Comparison of ENCODE assay signal across 20 cellular contexts in the genomic region with DNA sequence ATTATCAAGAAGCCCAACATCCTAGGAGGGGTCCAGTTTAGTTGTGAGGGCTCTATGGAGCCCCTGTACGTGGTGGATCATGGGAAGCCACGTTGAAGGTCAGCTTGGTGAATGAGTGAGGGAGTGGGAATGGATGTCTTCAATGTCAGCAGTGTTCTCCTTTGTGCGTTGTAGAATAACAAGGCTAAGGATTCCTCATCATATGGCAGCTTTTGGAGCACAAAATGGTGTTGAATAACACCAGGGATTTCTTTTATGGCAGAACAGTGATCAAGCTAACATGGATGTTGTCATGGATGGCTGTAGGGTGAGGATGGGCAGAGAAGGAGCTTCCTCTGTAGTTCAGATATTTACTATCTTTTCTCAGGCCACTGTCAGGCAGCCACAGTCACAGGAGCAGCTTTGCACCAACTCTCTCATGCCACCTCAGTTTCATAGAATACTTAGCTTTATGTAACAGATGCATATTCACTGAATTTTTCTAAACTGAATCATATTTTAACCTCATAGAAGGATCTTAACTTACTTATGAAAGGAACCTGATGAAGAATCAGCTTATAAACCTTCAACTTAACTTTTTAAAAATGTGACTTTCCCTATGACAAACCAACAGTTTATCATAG.
DNase-seq lines count a peak whose midpoint lies in the region; ATAC-seq, FAIRE-seq and TF ChIP-seq lines count a peak whose summit lies in the region.
"Had no signal": no experiment of that assay in that cellular context is flagged by ENCODE, and none has a peak within 500 bp of the region (broad histone marks: within the 10 kb centered on the region; RNA-seq: fewer than 3 reads in every experiment).

No MANE protein-coding gene starts in this region.

- H3K27me3 ChIP-seq in RWPE2 (ENCODE audit: insufficient read depth, poor library complexity, severe bottlenecking) (no peaks in the 10 kb centered on the region), H1 (replicated peaks in 1 of 4; ENCODE audit: control insufficient read depth in 3 of 4, extremely low read depth in 1 of 4, insufficient read depth in 3 of 4, low read length in 3 of 4) (no peaks in the 10 kb centered on the region), mesenchymal stem cell (ENCODE audit: control insufficient read depth in 1 of 2, insufficient read depth in 1 of 2, low read length in 2 of 2) (no peaks in the 10 kb centered on the region)
- H3K27me3 ChIP-seq: BE2C had no signal

- 0 out of 2 replicates have a peak, but pooled peaks cover 5% of the 10 kb centered on the region for H3K36me3 ChIP-seq in RWPE2 (ENCODE audit: low read depth)
- no peaks in the 10 kb centered on the region for H3K36me3 ChIP-seq in H1 (ENCODE audit: control insufficient read depth in 2 of 4, insufficient read depth in 4 of 4, low read length in 3 of 4)
- H3K36me3 ChIP-seq in mesenchymal stem cell (ENCODE audit: control insufficient read depth in 1 of 2, insufficient read depth in 2 of 2, low read depth in 1 of 2, low read length in 2 of 2): peaks cover 0 to 78% of the 10 kb centered on the region in 2 experiments

- H4K91ac ChIP-seq in H1 (replicated peaks; ENCODE audit: insufficient read length, low read length) (peak overlapping the region; percentile 56), mesenchymal stem cell (ENCODE audit: low read length) (no peak overlapping the region)

- no peaks in the 10 kb centered on the region for H3K23me2 ChIP-seq in H1 (ENCODE audit: low read depth, low read length)

- H3K9ac ChIP-seq in H1 (replicated peaks in 1 of 4; ENCODE audit: extremely low read depth in 1 of 4, low read depth in 3 of 4, low read length in 3 of 4) (no peak overlapping the region), mesenchymal stem cell (ENCODE audit: low read length) (no peak overlapping the region)

- H2BK20ac ChIP-seq in H1 (ENCODE audit: low read length): no peak overlapping the region

- no peaks in the 10 kb centered on the region for H3K79me2 ChIP-seq in H1 (ENCODE audit: control insufficient read depth in 1 of 2, insufficient read depth in 2 of 2, low read length in 2 of 2)

- H3K27ac ChIP-seq in RWPE2 (ENCODE audit: poor library complexity, severe bottlenecking): peak overlapping the region; percentile 6
- H3K27ac ChIP-seq in H1 (ENCODE audit: low read depth, low read length): no peak overlapping the region
- no peak overlapping the region for H3K27ac ChIP-seq in mesenchymal stem cell (ENCODE audit: low read length, poor library complexity, severe bottlenecking)

- no peaks in the 10 kb centered on the region for H3K27me3 Mint-ChIP-seq in activated T-cell treated with anti-CD3 and anti-CD28 coated beads, Interleukin-2, amount 50 U/mL, for 72 hours (ENCODE audit: low read depth)
- H3K27me3 Mint-ChIP-seq in type B pancreatic cell: no peaks in the 10 kb centered on the region

- no peak overlapping the region for H3K18ac ChIP-seq in H1 (ENCODE audit: extremely low read depth, low read length)
- no peak overlapping the region for H3K18ac ChIP-seq in mesenchymal stem cell (ENCODE audit: low read depth in 1 of 2, low read length in 2 of 2)

- DNase-seq in activated T-cell treated with anti-CD3 and anti-CD28 coated beads, Interleukin-2, amount 50 U/mL, for 72 hours: no peak
- DNase-seq in activated T-cell treated with anti-CD3 and anti-CD28 coated beads, Interleukin-2, amount 50 U/mL, for 1 hour: no peak
- DNase-seq in RWPE2 (ENCODE audit: low spot score) (no peak), H1 (ENCODE audit: low read depth in 1 of 2, low spot score in 2 of 2) (peak in 1 of 2 experiments; percentile 8), type B pancreatic cell (ENCODE audit: extremely low spot score, unreplicated experiment) (no peak), mesenchymal stem cell (no peak), nucleus accumbens (lab: John Stamatoyannopoulos, UW) (no peak), RKO (ENCODE audit: low spot score) (no peak)
- DNase-seq: BE2C; CD4-positive, CD25-positive, alpha-beta regulatory T cell; COR-L47; H7; NCI-H1417 treated with DMSO at 0.1 percent for 48 hours; NCI-H1930; NCI-H345; NCI-H524 treated with DMSO at 0.1 percent for 48 hours; RPMI8226; SIG-M5 had no signal

- H2AK5ac ChIP-seq in H1 (ENCODE audit: low read depth, low read length) (no peak overlapping the region), mesenchymal stem cell (ENCODE audit: low read length, severe bottlenecking) (no peak overlapping the region)

- H3K4me1 ChIP-seq in RWPE2 (ENCODE audit: insufficient read depth, poor library complexity, severe bottlenecking): peaks cover 29% of the 10 kb centered on the region
- H3K4me1 ChIP-seq in H1 (replicated peaks in 1 of 4; ENCODE audit: control insufficient read depth in 3 of 4, insufficient read depth in 4 of 4, low read length in 3 of 4): peaks cover 6 to 14% (median 9%) of the 10 kb centered on the region in 4 experiments
- H3K4me1 ChIP-seq in mesenchymal stem cell (ENCODE audit: control insufficient read depth, insufficient read depth, low read depth, low read length): peaks cover 6% of the 10 kb centered on the region

- peak overlapping the region; percentile 91 for H3K27ac Mint-ChIP-seq in activated T-cell treated with anti-CD3 and anti-CD28 coated beads, Interleukin-2, amount 50 U/mL, for 72 hours
- H3K27ac Mint-ChIP-seq in type B pancreatic cell: peak overlapping the region; percentile 42
- H3K27ac Mint-ChIP-seq: CD4-positive, CD25-positive, alpha-beta regulatory T cell had no signal

- peak overlapping the region in 1 of 2 donors; percentile 24 for H3K4me3 Mint-ChIP-seq in activated T-cell treated with anti-CD3 and anti-CD28 coated beads, Interleukin-2, amount 50 U/mL, for 72 hours
- H3K4me3 Mint-ChIP-seq in type B pancreatic cell: no peak overlapping the region
- H3K4me3 Mint-ChIP-seq: CD4-positive, CD25-positive, alpha-beta regulatory T cell had no signal

- 0 out of 2 replicates have a peak overlapping the region, but pooled peaks have one; percentile 12 for H2BK15ac ChIP-seq in H1 (ENCODE audit: low read length)
- no peak overlapping the region for H2BK15ac ChIP-seq in mesenchymal stem cell (ENCODE audit: low read depth, poor library complexity, severe bottlenecking)

- H2BK120ac ChIP-seq in H1 (replicated peaks; ENCODE audit: low read depth, low read length) (no peak overlapping the region), mesenchymal stem cell (ENCODE audit: low read depth, low read length) (no peak overlapping the region)

- no peak overlapping the region for H4K5ac ChIP-seq in H1 (ENCODE audit: insufficient read length, low read depth, low read length)

- H3K4me3 ChIP-seq in RWPE2 (ENCODE audit: severe bottlenecking) (no peak overlapping the region), H1 (ENCODE audit: extremely low read depth in 1 of 4, insufficient read depth in 2 of 4, low read depth in 3 of 4, low read length in 4 of 4) (no peak overlapping the region), mesenchymal stem cell (ENCODE audit: insufficient read depth in 1 of 2, low read depth in 1 of 2, low read length in 2 of 2) (no peak overlapping the region)

- POLR2A ChIA-PET in H1 (lab: Charles Lee; ENCODE audit: partially characterized antibody): interaction anchor here (0.9 kb wide), 1 partner anchor 441 kb away, joined by 3 read pairs; no protein-coding TSS in a partner anchor

- H3K4me2 ChIP-seq in H1 (ENCODE audit: insufficient read depth in 1 of 2, low read depth in 2 of 2, low read length in 2 of 2): no peak overlapping the region
- no peak overlapping the region for H3K4me2 ChIP-seq in mesenchymal stem cell (ENCODE audit: low read length, poor library complexity, severe bottlenecking)

- TF ChIP-seq EP300 in H1 (IDR thresholded peaks at IDR 0.05; ENCODE audit: borderline replicate concordance in 1 of 2, low read depth in 2 of 2, low read length in 2 of 2): no peak

- CTCF ChIA-PET in H1 (lab: Charles Lee; ENCODE audit: partially characterized antibody): interaction anchor here (0.6 to 2.1 kb wide), 21 partner anchors 10 to 451 kb away, joined by 3 to 11 read pairs (median 3); no protein-coding TSS in a partner anchor

- no peak overlapping the region for H3K4ac ChIP-seq in H1 (replicated peaks; ENCODE audit: insufficient read length, low read depth, low read length)
- H3K4ac ChIP-seq in mesenchymal stem cell (ENCODE audit: low read depth in 1 of 2, low read length in 2 of 2): no peak overlapping the region

- no peaks in the 10 kb centered on the region for H3K9me3 Mint-ChIP-seq in activated T-cell treated with anti-CD3 and anti-CD28 coated beads, Interleukin-2, amount 50 U/mL, for 72 hours
- peaks cover 5% of the 10 kb centered on the region for H3K9me3 Mint-ChIP-seq in type B pancreatic cell
- H3K9me3 Mint-ChIP-seq: CD4-positive, CD25-positive, alpha-beta regulatory T cell had no signal

- ATAC-seq in activated T-cell treated with anti-CD3 and anti-CD28 coated beads, Interleukin-2, amount 50 U/mL, for 72 hours (replicated peaks in 1 of 2): peak in 1 of 2 donors; percentile 74
- no peak for ATAC-seq in RWPE2 (ENCODE audit: low read depth)

- no peaks in the 10 kb centered on the region for H3K9me3 ChIP-seq in RWPE2 (ENCODE audit: severe bottlenecking)
- H3K9me3 ChIP-seq in H1 (ENCODE audit: insufficient read depth in 2 of 2, low read depth in 1 of 2, low read length in 1 of 2): no peaks in the 10 kb centered on the region
- no peaks in the 10 kb centered on the region for H3K9me3 ChIP-seq in mesenchymal stem cell (ENCODE audit: control insufficient read depth, low read length)
- H3K9me3 ChIP-seq: BE2C had no signal

- no peak for FAIRE-seq in H1 (lab: Jason Lieb, UNC)
- FAIRE-seq: GM12892, GM18507 had no signal

- H4K20me1 ChIP-seq in H1 (replicated peaks in 1 of 2; ENCODE audit: control insufficient read depth in 1 of 2, insufficient read depth in 2 of 2, low read length in 2 of 2): no peaks in the 10 kb centered on the region

- H3K79me1 ChIP-seq in H1 (ENCODE audit: low read depth, low read length) (no peaks in the 10 kb centered on the region), mesenchymal stem cell (replicated peaks; ENCODE audit: low read length, poor library complexity, severe bottlenecking) (no peaks in the 10 kb centered on the region)

- H2BK12ac ChIP-seq in H1 (ENCODE audit: low read depth, low read length) (peak overlapping the region; percentile 52; the same call in 1 of the 2 replicates), mesenchymal stem cell (ENCODE audit: low read length in 2 of 2) (peak overlapping the region in 1 of 2 experiments; percentile 29)

- H3K4me1 Mint-ChIP-seq in activated T-cell treated with anti-CD3 and anti-CD28 coated beads, Interleukin-2, amount 50 U/mL, for 72 hours (ENCODE audit: low read depth): peaks cover 19% of the 10 kb centered on the region
- H3K4me1 Mint-ChIP-seq in type B pancreatic cell (ENCODE audit: unreplicated experiment): peaks cover 19% of the 10 kb centered on the region

- peaks cover 1 to 8% of the 10 kb centered on the region in 2 donors for H3K36me3 Mint-ChIP-seq in activated T-cell treated with anti-CD3 and anti-CD28 coated beads, Interleukin-2, amount 50 U/mL, for 72 hours (ENCODE audit: insufficient read depth in 2 of 2)
- peaks cover 27% of the 10 kb centered on the region for H3K36me3 Mint-ChIP-seq in type B pancreatic cell

- no peak for TF ChIP-seq POLR2A in H1 (IDR thresholded peaks at IDR 0.05; ENCODE audit: control extremely low read depth in 1 of 2, low read depth in 2 of 2, low read length in 2 of 2)

- TF ChIP-seq RAD21 in H1 (IDR thresholded peaks at IDR 0.05 in 1 of 2, conservative IDR thresholded peaks at IDR 0.05 in 1 of 2; ENCODE audit: low read depth in 2 of 2, low read length in 2 of 2): no peak

- H2BK5ac ChIP-seq in H1 (ENCODE audit: low read depth, low read length) (no peak overlapping the region), mesenchymal stem cell (ENCODE audit: low read depth, low read length, poor library complexity, severe bottlenecking) (no peak overlapping the region)

- WGBS in H1 (ENCODE audit: extremely low coverage in 1 of 2, insufficient coverage in 1 of 2, insufficient read length in 1 of 2, insufficient replicate concordance in 2 of 2, low coverage in 1 of 2, low lambda C conversion rate in 2 of 2, missing lambda C conversion rate in 1 of 2), 2 experiments: 76% methylated on average over 3 of the region's 3 CpGs; no CpG with 5 or more reads in 1 of the 2 experiments
- 76% methylated on average over 3 of the region's 3 CpGs for WGBS in mesenchymal stem cell

- H4K8ac ChIP-seq in H1 (ENCODE audit: extremely low read depth, insufficient read depth, low read length) (no peak overlapping the region), mesenchymal stem cell (ENCODE audit: low read length) (no peak overlapping the region)

- no peak overlapping the region for H3K14ac ChIP-seq in H1 (ENCODE audit: insufficient read length)
- no peak overlapping the region for H3K14ac ChIP-seq in mesenchymal stem cell (ENCODE audit: low read length in 2 of 2)

- H2AFZ ChIP-seq in H1 (ENCODE audit: low read length): no peak overlapping the region
- no peak overlapping the region for H2AFZ ChIP-seq in mesenchymal stem cell (ENCODE audit: low read depth, low read length)

- no peak overlapping the region for H3K23ac ChIP-seq in H1 (ENCODE audit: insufficient read length)
- H3K23ac ChIP-seq in mesenchymal stem cell (ENCODE audit: low read length in 2 of 2): no peak overlapping the region

- H3K56ac ChIP-seq in H1 (replicated peaks; ENCODE audit: insufficient read length, low read depth, low read length): no peak overlapping the region

- TF ChIP-seq CTCF in RWPE2 (IDR thresholded peaks at IDR 0.05; ENCODE audit: poor library complexity, severe bottlenecking) (no peak), H1 (IDR thresholded peaks at IDR 0.05; ENCODE audit: control extremely low read depth in 1 of 3, insufficient read depth in 1 of 3, low read depth in 1 of 3, low read length in 3 of 3) (no peak), type B pancreatic cell (conservative IDR thresholded peaks at IDR 0.05) (no peak)
